In the genomic region with DNA sequence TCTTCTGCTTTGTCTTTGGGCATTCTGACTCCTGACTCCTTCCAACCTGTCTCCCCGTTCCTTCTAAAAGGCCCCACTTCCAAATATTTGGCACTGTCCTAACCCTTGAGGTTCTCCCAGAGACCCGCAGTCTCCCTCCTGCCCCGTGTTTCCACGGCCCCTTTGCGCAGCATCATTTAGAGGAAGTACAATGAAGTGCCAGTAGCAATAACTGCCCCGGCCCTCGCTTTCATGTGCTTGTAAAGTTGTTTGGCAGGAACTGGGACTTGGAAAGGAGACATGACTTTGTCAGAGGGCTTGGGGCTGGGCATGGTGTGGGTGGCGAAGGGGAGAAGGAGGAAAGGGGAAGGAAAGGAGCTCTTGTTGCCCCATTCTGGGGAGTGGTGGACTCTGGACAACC, we compare ENCODE assay signal across 8 cellular contexts. TPM values are rescaled to one million over a fixed set of nuclear protein-coding genes. Genes with fewer than 3 reads are reported as not detected.
DNase-seq lines count a peak whose midpoint lies in the region; ATAC-seq and TF ChIP-seq lines count a peak whose summit lies in the region.

No MANE protein-coding gene starts in this region.

- ATAC-seq in body of pancreas, result no peak

- H3K9me3 ChIP-seq in AG04450 (ENCODE audit: control insufficient read depth, insufficient read depth, low read length) (no peaks in the 10 kb centered on the region; the same call in 1 of the 2 replicates), body of pancreas (no peaks in the 10 kb centered on the region), mucosa of rectum (ENCODE audit: control insufficient read depth in 2 of 2, low read length in 2 of 2) (no peaks in the 10 kb centered on the region)

- H3K27me3 ChIP-seq in AG04450 (ENCODE audit: control insufficient read depth, insufficient read depth, low read length) (no peaks in the 10 kb centered on the region), body of pancreas (no peaks in the 10 kb centered on the region), mucosa of rectum (ENCODE audit: control insufficient read depth in 2 of 2, insufficient read depth in 2 of 2, low read length in 2 of 2) (no peaks in the 10 kb centered on the region)

- H3K27ac ChIP-seq in AG04450 (ENCODE audit: low read depth, low read length) (peak overlapping the region; percentile 71), body of pancreas (peak overlapping the region in 3 of 4 donors; percentile 6 to 90 (median 42)), mucosa of rectum (ENCODE audit: low read depth in 2 of 2, low read length in 2 of 2) (peak overlapping the region; percentile 70 to 95)

- intact Hi-C loops in body of pancreas (cut with DNase I), result no loop called here

- 51 to 69% methylated on average over 8 of the region's 8 CpGs for WGBS in body of pancreas, 2 donors

- H3K36me3 ChIP-seq in body of pancreas (replicated peaks in 1 of 2; ENCODE audit: insufficient read depth in 1 of 2, low read depth in 2 of 2), result no peaks in the 10 kb centered on the region
- H3K36me3 ChIP-seq in mucosa of rectum (ENCODE audit: control insufficient read depth in 2 of 2, insufficient read depth in 2 of 2, low read length in 2 of 2), result no peaks in the 10 kb centered on the region

- peak overlapping the region; percentile 98 for H3K4me3 ChIP-seq in AG04450 (ENCODE audit: low read depth, low read length)
- no peak overlapping the region for H3K4me3 ChIP-seq in body of pancreas
- H3K4me3 ChIP-seq in mucosa of rectum (ENCODE audit: low read length in 2 of 2), result peak overlapping the region; percentile 83 to 95

- POLR2A ChIA-PET in AG04450 (lab: Yijun Ruan, JAX), result interaction anchor here (0.6 to 1.8 kb wide), 5 partner anchors 34 to 250 kb away, joined by 3 to 7 read pairs (median 5); no protein-coding TSS in a partner anchor

- CTCF ChIA-PET in AG04450 (lab: Charles Lee), result interaction anchor here (0.6 kb wide), 1 partner anchor 250 kb away, joined by 3 read pairs; no protein-coding TSS in a partner anchor

- DNase-seq in AG04450 (ENCODE audit: low read depth, low spot score), result no peak
- peak; percentile 84 for DNase-seq in MV-4-11 (lab: John Stamatoyannopoulos, UW)
- DNase-seq in body of pancreas, result peak; percentile 24 to 65 (median 40)
- DNase-seq in NCI-H524 treated with DMSO at 0.1 percent for 48 hours (lab: John Stamatoyannopoulos, UW), result no peak
- no peak for DNase-seq in AG08396 (ENCODE audit: low spot score)
- DNase-seq in stimulated activated CD8-positive, alpha-beta memory T cell treated with anti-CD3 and anti-CD28 coated beads, Interleukin-4, amount 100 ng/mL, for 48 hours, result no peak
- no peak for DNase-seq in kidney tubule cell (ENCODE audit: low spot score)

- peak overlapping the region; percentile 54 to 64 for H3K9ac ChIP-seq in mucosa of rectum (ENCODE audit: low read depth in 1 of 2, low read length in 2 of 2)

- H3K4me1 ChIP-seq in body of pancreas (peaks cover 73% of the 10 kb centered on the region), mucosa of rectum (ENCODE audit: control insufficient read depth in 2 of 2, insufficient read depth in 2 of 2, low read length in 2 of 2) (peaks cover 41 to 51% of the 10 kb centered on the region in 2 donors)

- TF ChIP-seq CTCF in AG04450 (IDR thresholded peaks at IDR 0.05; ENCODE audit: low read depth, low read length) (no peak), body of pancreas (IDR thresholded peaks at IDR 0.05) (no peak)

- TF ChIP-seq POLR2A in body of pancreas (IDR thresholded peaks at IDR 0.05), result peak in 1 of 3 donors; percentile 24

RNA-seq across cellular contexts. Expression of a gene that starts 2.6 kb away (rescaled TPM):
- 1,799 and 1,817 TPM in 2 replicates for polyA plus RNA-seq in AG04450 (2011; rRNA removed)
- 2,797 and 2,845 TPM in 2 replicates for polyA minus RNA-seq in AG04450 (2011; rRNA and poly(A)+ RNA removed)
- total RNA-seq in body of pancreas, result 100 to 1,000 TPM; 266 to 433 TPM

Comparison
In these comparisons a context has a peak if more than half of its experiments do, and no peak if none do; other contexts are left out.
1. DNase-seq: peak in MV-4-11 (single experiment) and body of pancreas (4 of 4); none in AG04450 (single experiment), NCI-H524 treated with DMSO at 0.1 percent for 48 hours (single experiment), AG08396 (single experiment), stimulated activated CD8-positive, alpha-beta memory T cell treated with anti-CD3 and anti-CD28 coated beads, Interleukin-4, amount 100 ng/mL, for 48 hours (single experiment) and kidney tubule cell (single experiment).
2. H3K4me3 ChIP-seq: peak in AG04450 (single experiment) and mucosa of rectum (2 of 2); none in body of pancreas (0 of 2).
3. Peak in every context shown above with its lines, with median percentiles within 50 percentile points of each other: H3K27ac ChIP-seq.